Comparison of ENCODE assay signal across 17 cellular contexts in genomic region chr1:185488673-185489311, GRCh38.
A peak's percentile ranks its signal among the peaks of the same experiment; 100 is the strongest.
DNase-seq lines count a peak whose midpoint lies in the region; ATAC-seq, FAIRE-seq and TF ChIP-seq lines count a peak whose summit lies in the region.
"Had no signal": no experiment of that assay in that cellular context is flagged by ENCODE, and none has a peak within 500 bp of the region (broad histone marks: within the 10 kb centered on the region; RNA-seq: fewer than 3 reads in every experiment).

No MANE protein-coding gene starts in this region.

- H3K4me3 ChIP-seq in endothelial cell of umbilical vein (replicated peaks in 1 of 3; ENCODE audit: insufficient read depth in 1 of 3, low read depth in 1 of 3, low read length in 3 of 3) (no peak overlapping the region), lower lobe of right lung (no peak overlapping the region), BE2C (ENCODE audit: low read depth, low read length) (no peak overlapping the region)
- H3K4me3 ChIP-seq: psoas muscle had no signal

- peak overlapping the region; percentile 74 for H3K27ac Mint-ChIP-seq in T-helper 17 cell
- no peak overlapping the region for H3K27ac Mint-ChIP-seq in activated T-cell treated with anti-CD3 and anti-CD28 coated beads, Interleukin-2, amount 50 U/mL, for 24 hours
- H3K27ac Mint-ChIP-seq: activated B cell treated with CpG ODN at 0.5 μM for 24 hours; stimulated activated naive CD8-positive, alpha-beta T cell treated with anti-CD3 and anti-CD28 coated beads, Interleukin-15, amount 100 ng/mL, for 72 hours had no signal

- no peaks in the 10 kb centered on the region for H3K4me1 ChIP-seq in endothelial cell of umbilical vein (ENCODE audit: control insufficient read depth, extremely low read depth, insufficient read depth, low read length)
- no peaks in the 10 kb centered on the region for H3K4me1 ChIP-seq in lower lobe of right lung
- H3K4me1 ChIP-seq in BE2C = no peaks in the 10 kb centered on the region

- no peaks in the 10 kb centered on the region for H3K9me3 Mint-ChIP-seq in activated T-cell treated with anti-CD3 and anti-CD28 coated beads, Interleukin-2, amount 50 U/mL, for 24 hours
- H3K9me3 Mint-ChIP-seq: activated B cell treated with CpG ODN at 0.5 μM for 24 hours; stimulated activated naive CD8-positive, alpha-beta T cell treated with anti-CD3 and anti-CD28 coated beads, Interleukin-15, amount 100 ng/mL, for 72 hours; T-cell had no signal

- H3K27me3 Mint-ChIP-seq in T-helper 17 cell = no peaks in the 10 kb centered on the region
- no peaks in the 10 kb centered on the region for H3K27me3 Mint-ChIP-seq in activated T-cell treated with anti-CD3 and anti-CD28 coated beads, Interleukin-2, amount 50 U/mL, for 24 hours
- H3K27me3 Mint-ChIP-seq: activated B cell treated with CpG ODN at 0.5 μM for 24 hours; IgD-negative memory B cell; stimulated activated naive CD8-positive, alpha-beta T cell treated with anti-CD3 and anti-CD28 coated beads, Interleukin-15, amount 100 ng/mL, for 72 hours; T-cell had no signal

- no peaks in the 10 kb centered on the region for H3K9me1 ChIP-seq in endothelial cell of umbilical vein (replicated peaks; ENCODE audit: control insufficient read depth, extremely low read depth, insufficient read depth, low read length)

- BruUV-seq in endothelial cell of umbilical vein (replicated peaks; lab: Mats Ljungman, UMichigan) = no TSS peak

- ATAC-seq in T-helper 17 cell (no peak), lower lobe of right lung (no peak)
- ATAC-seq: stimulated activated naive CD8-positive, alpha-beta T cell treated with anti-CD3 and anti-CD28 coated beads, Interleukin-15, amount 100 ng/mL, for 72 hours; T-cell had no signal

- no peak overlapping the region for H3K4me2 ChIP-seq in endothelial cell of umbilical vein (ENCODE audit: insufficient read depth, low read length)

- no peaks in the 10 kb centered on the region for H3K79me2 ChIP-seq in endothelial cell of umbilical vein (ENCODE audit: control insufficient read depth, insufficient read depth, low read length)

- no peaks in the 10 kb centered on the region for H3K9me3 ChIP-seq in T-helper 17 cell (ENCODE audit: control insufficient read depth, low read length, poor library complexity, severe bottlenecking)
- no peaks in the 10 kb centered on the region for H3K9me3 ChIP-seq in endothelial cell of umbilical vein (replicated peaks; ENCODE audit: control insufficient read depth, insufficient read depth, low read length)
- no peaks in the 10 kb centered on the region for H3K9me3 ChIP-seq in lower lobe of right lung
- H3K9me3 ChIP-seq in BE2C = no peaks in the 10 kb centered on the region
- H3K9me3 ChIP-seq: psoas muscle had no signal

- H3K27me3 ChIP-seq in endothelial cell of umbilical vein (ENCODE audit: control insufficient read depth in 2 of 2, insufficient read depth in 2 of 2, low read length in 2 of 2) (no peaks in the 10 kb centered on the region), lower lobe of right lung (ENCODE audit: low read depth) (no peaks in the 10 kb centered on the region), BE2C (no peaks in the 10 kb centered on the region)

- no peaks in the 10 kb centered on the region for H3K36me3 ChIP-seq in endothelial cell of umbilical vein (ENCODE audit: control insufficient read depth in 2 of 2, extremely low read depth in 1 of 2, insufficient read depth in 2 of 2, low read length in 2 of 2)
- H3K36me3 ChIP-seq in lower lobe of right lung = no peaks in the 10 kb centered on the region
- H3K36me3 ChIP-seq in BE2C = no peaks in the 10 kb centered on the region

- FAIRE-seq in endothelial cell of umbilical vein (lab: Jason Lieb, UNC) = peak; percentile 42

- H4K20me1 ChIP-seq in endothelial cell of umbilical vein (replicated peaks; ENCODE audit: control insufficient read depth, extremely low read depth, insufficient read depth, low read length) = no peaks in the 10 kb centered on the region

- H3K27ac ChIP-seq in endothelial cell of umbilical vein (ENCODE audit: insufficient read depth, low read depth, low read length) (no peak overlapping the region), lower lobe of right lung (no peak overlapping the region)
- H3K27ac ChIP-seq: psoas muscle had no signal

- H3K36me3 Mint-ChIP-seq in T-helper 17 cell (ENCODE audit: low read depth) = no peaks in the 10 kb centered on the region
- H3K36me3 Mint-ChIP-seq in activated T-cell treated with anti-CD3 and anti-CD28 coated beads, Interleukin-2, amount 50 U/mL, for 24 hours (ENCODE audit: low read depth) = no peaks in the 10 kb centered on the region
- H3K36me3 Mint-ChIP-seq: T-cell had no signal

- no peak overlapping the region for H3K9ac ChIP-seq in endothelial cell of umbilical vein (replicated peaks; ENCODE audit: extremely low read depth, insufficient read depth, low read length)

- dilution Hi-C loops in endothelial cell of umbilical vein (cut with MboI; ENCODE audit: extremely low pct_ligation_motif_present, low sequenced_read_pairs) = no loop called here

- no peak overlapping the region for H3K4me3 Mint-ChIP-seq in T-helper 17 cell
- H3K4me3 Mint-ChIP-seq in activated T-cell treated with anti-CD3 and anti-CD28 coated beads, Interleukin-2, amount 50 U/mL, for 24 hours = no peak overlapping the region
- H3K4me3 Mint-ChIP-seq: activated B cell treated with CpG ODN at 0.5 μM for 24 hours; IgD-negative memory B cell; stimulated activated naive CD8-positive, alpha-beta T cell treated with anti-CD3 and anti-CD28 coated beads, Interleukin-15, amount 100 ng/mL, for 72 hours; T-cell had no signal

- DNase-seq in T-helper 17 cell (no peak), endothelial cell of umbilical vein (ENCODE audit: low read depth, low spot score) (no peak), left kidney (ENCODE audit: low read depth, low spot score) (peak; percentile 53), pons (ENCODE audit: low spot score) (peak; percentile 30), lower lobe of right lung (no peak), RPMI8226 (no peak), BE2C (no peak)
- no peak for DNase-seq in activated T-cell treated with anti-CD3 and anti-CD28 coated beads, Interleukin-2, amount 50 U/mL, for 24 hours
- DNase-seq: activated B cell treated with CpG ODN at 0.5 μM for 24 hours; activated gamma-delta T cell treated with Interleukin-2 at 50 U/mL for 16 hours; aorta; midbrain; NCI-H2171; stimulated activated naive CD8-positive, alpha-beta T cell treated with anti-CD3 and anti-CD28 coated beads, Interleukin-15, amount 100 ng/mL, for 72 hours; T-cell had no signal

- peaks cover 2% of the 10 kb centered on the region for H3K4me1 Mint-ChIP-seq in T-helper 17 cell
- no peaks in the 10 kb centered on the region for H3K4me1 Mint-ChIP-seq in activated T-cell treated with anti-CD3 and anti-CD28 coated beads, Interleukin-2, amount 50 U/mL, for 24 hours (ENCODE audit: low read depth)
- H3K4me1 Mint-ChIP-seq: activated B cell treated with CpG ODN at 0.5 μM for 24 hours, T-cell had no signal

- intact Hi-C loops in endothelial cell of umbilical vein (cut with micrococcal nuclease) (no loop called here), lower lobe of right lung (cut with DNase I) (no loop called here)

- CTCF ChIA-PET in endothelial cell of umbilical vein (lab: Charles Lee) = interaction anchor here (0.5 kb wide), 1 partner anchor 580 kb away, joined by 5 read pairs; no protein-coding TSS in a partner anchor

- no peak for TF ChIP-seq POLR2A in endothelial cell of umbilical vein (IDR thresholded peaks at IDR 0.05; ENCODE audit: low read depth, low read length)

- H2AFZ ChIP-seq in endothelial cell of umbilical vein (ENCODE audit: low read depth, low read length) = no peak overlapping the region

- no peak for TF ChIP-seq CTCF in endothelial cell of umbilical vein (IDR thresholded peaks at IDR 0.05; ENCODE audit: extremely low read depth in 1 of 2, insufficient read depth in 1 of 2, low read depth in 1 of 2, low read length in 2 of 2)
- no peak for TF ChIP-seq CTCF in lower lobe of right lung (IDR thresholded peaks at IDR 0.05)
- no peak for TF ChIP-seq CTCF in BE2C (IDR thresholded peaks at IDR 0.05; ENCODE audit: low read depth, low read length)

- POLR2A ChIA-PET in endothelial cell of umbilical vein (lab: Charles Lee) = no interaction called here

TF ChIP-seq in endothelial cell of umbilical vein, 7 proteins besides CTCF, POLR2A, EP300 and RAD21:
- TF ChIP-seq GATA2 (IDR thresholded peaks at IDR 0.05; ENCODE audit: insufficient read depth, insufficient read length, low read depth, low read length) (no peak), EZH2 (IDR thresholded peaks at IDR 0.05; ENCODE audit: borderline replicate concordance, low read depth, low read length, severe bottlenecking) (no peak), JUN (IDR thresholded peaks at IDR 0.05; ENCODE audit: borderline replicate concordance, insufficient read depth, insufficient read length, low read depth) (no peak), POLR2AphosphoS5 (IDR thresholded peaks at IDR 0.05; ENCODE audit: insufficient read depth, low read depth, low read length) (no peak), MAX (IDR thresholded peaks at IDR 0.05; ENCODE audit: insufficient read depth, insufficient read length) (no peak), FOS (IDR thresholded peaks at IDR 0.05; ENCODE audit: borderline replicate concordance, insufficient read depth, low read length) (no peak), MYC (IDR thresholded peaks at IDR 0.05; ENCODE audit: low read depth, low read length) (no peak)

Comparison
In these comparisons a context has a peak if more than half of its experiments do, and no peak if none do; other contexts are left out.
1. DNase-seq: peak in left kidney (single experiment) and pons (single experiment); none in T-helper 17 cell (0 of 3), endothelial cell of umbilical vein (single experiment), lower lobe of right lung (single experiment), RPMI8226 (single experiment), BE2C (single experiment) and activated T-cell treated with anti-CD3 and anti-CD28 coated beads, Interleukin-2, amount 50 U/mL, for 24 hours (single experiment).